Comparison of ENCODE assay signal across 1 cellular context in the genomic region with DNA sequence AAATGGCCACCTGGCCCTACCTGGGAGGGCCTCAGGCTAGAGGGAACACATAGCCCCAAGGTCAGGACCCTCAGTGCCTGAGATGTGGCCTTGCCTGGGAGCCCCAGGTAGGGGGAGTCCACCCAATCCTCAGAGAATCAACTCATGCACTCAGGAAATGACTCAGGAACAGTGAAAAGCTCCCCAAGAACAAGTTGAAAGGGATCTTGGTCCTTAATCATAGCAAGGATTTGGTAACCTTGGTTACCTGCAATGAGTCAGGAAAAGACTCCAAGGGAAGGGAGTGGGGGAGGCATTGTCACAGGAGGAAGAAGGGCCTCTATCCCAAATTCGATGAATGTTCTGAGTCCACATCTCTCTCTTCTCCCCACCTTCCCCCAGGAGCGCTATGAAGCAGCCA.
TF ChIP-seq lines count a peak whose summit lies in the region.

No MANE protein-coding gene starts in this region.

TF ChIP-seq in endothelial cell of umbilical vein, 7 proteins besides CTCF, POLR2A, EP300 and RAD21:
- TF ChIP-seq FOS (IDR thresholded peaks at IDR 0.05; ENCODE audit: borderline replicate concordance, insufficient read depth, low read length) (peak; percentile 82), POLR2AphosphoS5 (IDR thresholded peaks at IDR 0.05; ENCODE audit: insufficient read depth, low read depth, low read length) (peak; percentile 45), JUN (IDR thresholded peaks at IDR 0.05; ENCODE audit: borderline replicate concordance, insufficient read depth, insufficient read length, low read depth) (peak; percentile 75), GATA2 (IDR thresholded peaks at IDR 0.05; ENCODE audit: insufficient read depth, insufficient read length, low read depth, low read length) (no peak)
- TF ChIP-seq, protein P1, sequence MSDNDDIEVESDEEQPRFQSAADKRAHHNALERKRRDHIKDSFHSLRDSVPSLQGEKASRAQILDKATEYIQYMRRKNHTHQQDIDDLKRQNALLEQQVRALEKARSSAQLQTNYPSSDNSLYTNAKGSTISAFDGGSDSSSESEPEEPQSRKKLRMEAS (IDR thresholded peaks at IDR 0.05; ENCODE audit: insufficient read depth, insufficient read length): no peak
TF ChIP-seq in endothelial cell of umbilical vein: peak in this region for 3.
